ENCODE assay signal across 9 cellular contexts in the genomic region with DNA sequence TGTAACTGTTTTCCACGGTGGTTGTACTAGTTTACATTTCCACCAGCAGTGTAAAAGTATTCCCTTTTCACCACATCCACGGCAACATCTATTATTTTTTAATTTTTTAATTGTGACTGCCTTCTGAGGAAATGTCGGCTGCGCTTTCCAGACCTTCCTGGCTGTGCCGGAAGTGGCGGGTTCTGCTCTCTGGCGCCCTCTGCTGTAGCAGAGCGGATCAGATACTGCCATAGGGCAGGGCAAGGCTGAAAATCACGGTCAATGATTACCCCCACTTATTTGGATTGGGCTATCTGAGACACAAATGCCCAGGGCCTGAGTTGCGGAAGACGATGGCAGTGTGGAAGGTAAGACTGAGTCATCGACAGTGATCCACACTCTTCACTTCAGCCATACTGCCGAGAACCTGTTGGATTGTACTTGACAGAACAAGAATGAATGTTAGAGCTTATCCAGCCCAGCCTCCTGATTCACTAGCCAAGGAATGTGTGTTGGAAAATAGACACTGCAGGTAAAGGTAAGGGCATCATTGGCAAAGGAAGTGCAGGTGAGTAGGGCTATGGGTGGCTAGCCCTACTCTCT.
DNase-seq lines count a peak whose midpoint lies in the region; ATAC-seq and TF ChIP-seq lines count a peak whose summit lies in the region.
"Had no signal": no experiment of that assay in that cellular context is flagged by ENCODE, and none has a peak within 500 bp of the region (broad histone marks: within the 10 kb centered on the region; RNA-seq: fewer than 3 reads in every experiment).

No MANE protein-coding gene starts in this region.

- H2AFZ ChIP-seq in DND-41 (ENCODE audit: low read depth, low read length): no peak overlapping the region
- H2AFZ ChIP-seq in OCI-LY3 (ENCODE audit: low read depth, low read length): no peak overlapping the region

- intact Hi-C loops in gastrocnemius medialis (cut with DNase I; ENCODE audit: low total_unique reads): no loop called here

- no peak overlapping the region for H3K9ac ChIP-seq in DND-41 (ENCODE audit: low read depth, low read length)
- H3K9ac ChIP-seq in OCI-LY3 (ENCODE audit: low read length): no peak overlapping the region

- H4K20me1 ChIP-seq in DND-41 (ENCODE audit: insufficient read depth, low read length) (no peaks in the 10 kb centered on the region), OCI-LY3 (ENCODE audit: insufficient read depth, low read length) (no peaks in the 10 kb centered on the region)

- H3K27ac ChIP-seq in DND-41 (ENCODE audit: low read length): no peak overlapping the region
- no peak overlapping the region for H3K27ac ChIP-seq in OCI-LY3 (ENCODE audit: low read length)
- no peak overlapping the region for H3K27ac ChIP-seq in gastrocnemius medialis

- CTCF ChIA-PET in AG04449 (lab: Yijun Ruan, JAX): interaction anchor here (0.7 to 2.0 kb wide), 4 partner anchors 9 to 118 kb away, joined by 3 to 6 read pairs (median 4); no protein-coding TSS in a partner anchor

- H3K4me1 ChIP-seq in DND-41 (ENCODE audit: insufficient read depth, low read length): no peaks in the 10 kb centered on the region
- H3K4me1 ChIP-seq in OCI-LY3 (ENCODE audit: low read length): no peaks in the 10 kb centered on the region
- no peaks in the 10 kb centered on the region for H3K4me1 ChIP-seq in gastrocnemius medialis

- H3K4me2 ChIP-seq in DND-41 (ENCODE audit: insufficient read depth, low read length) (no peak overlapping the region), OCI-LY3 (ENCODE audit: low read length) (no peak overlapping the region)

- H3K27me3 ChIP-seq in DND-41 (ENCODE audit: insufficient read depth, low read length, poor library complexity): peaks cover 4% of the 10 kb centered on the region
- no peaks in the 10 kb centered on the region for H3K27me3 ChIP-seq in OCI-LY3 (ENCODE audit: low read depth, low read length)
- no peaks in the 10 kb centered on the region for H3K27me3 ChIP-seq in gastrocnemius medialis

- in situ Hi-C loops in gastrocnemius medialis (cut with MboI; ENCODE audit: low sequenced_read_pairs in 4 of 4): no loop called here

- DNase-seq in AG04449 (ENCODE audit: low read depth, low spot score) (no peak), DND-41 (peak; percentile 37), fibroblast of villous mesenchyme (ENCODE audit: low read depth) (no peak), gastrocnemius medialis (no peak), NCI-H2171 (lab: John Stamatoyannopoulos, UW) (no peak), NCI-H1436 (lab: John Stamatoyannopoulos, UW) (no peak)
- DNase-seq: midbrain had no signal

- TF ChIP-seq CTCF in AG04449 (IDR thresholded peaks at IDR 0.05; ENCODE audit: insufficient read depth, low read length, missing control alignments) (peak; percentile 4), DND-41 (IDR thresholded peaks at IDR 0.05; ENCODE audit: borderline replicate concordance, extremely low read depth, low read length, poor library complexity, severe bottlenecking) (peak; percentile 67), OCI-LY3 (IDR thresholded peaks at IDR 0.05; ENCODE audit: low read depth, low read length) (peak; percentile 46), fibroblast of villous mesenchyme (IDR thresholded peaks at IDR 0.05; ENCODE audit: insufficient read depth, low read depth, low read length) (peak; percentile 52), gastrocnemius medialis (IDR thresholded peaks at IDR 0.05 in 4 of 5, conservative IDR thresholded peaks at IDR 0.05 in 1 of 5) (peak in 1 of 5 experiments; percentile 31)

- no peaks in the 10 kb centered on the region for H3K79me2 ChIP-seq in DND-41 (ENCODE audit: insufficient read depth, low read length)
- no peaks in the 10 kb centered on the region for H3K79me2 ChIP-seq in OCI-LY3 (ENCODE audit: low read length)

- H3K36me3 ChIP-seq in DND-41 (ENCODE audit: insufficient read depth, low read length) (no peaks in the 10 kb centered on the region), OCI-LY3 (replicated peaks; ENCODE audit: low read depth, low read length) (no peaks in the 10 kb centered on the region), gastrocnemius medialis (no peaks in the 10 kb centered on the region)

- no peak for ATAC-seq in DND-41 (ENCODE audit: insufficient read depth, low read depth)
- no peak for ATAC-seq in gastrocnemius medialis
- no peak for ATAC-seq in GM21825 (IDR thresholded peaks at IDR 0.05; ENCODE audit: unreplicated experiment)

- H3K9me3 ChIP-seq in DND-41 (ENCODE audit: insufficient read depth, low read length, severe bottlenecking) (no peaks in the 10 kb centered on the region), OCI-LY3 (ENCODE audit: insufficient read depth, low read length) (no peaks in the 10 kb centered on the region), gastrocnemius medialis (no peaks in the 10 kb centered on the region)

- TF ChIP-seq POLR2A in gastrocnemius medialis (IDR thresholded peaks at IDR 0.05): no peak

- POLR2A ChIA-PET in AG04449 (lab: Yijun Ruan, JAX): no interaction called here

- no peak overlapping the region for H3K4me3 ChIP-seq in AG04449 (ENCODE audit: low read depth, low read length)
- no peak overlapping the region for H3K4me3 ChIP-seq in DND-41 (ENCODE audit: low read depth in 1 of 2, low read length in 2 of 2)
- H3K4me3 ChIP-seq in OCI-LY3 (ENCODE audit: low read length): no peak overlapping the region
- H3K4me3 ChIP-seq in fibroblast of villous mesenchyme (ENCODE audit: low read depth, low read length): no peak overlapping the region
- no peak overlapping the region for H3K4me3 ChIP-seq in gastrocnemius medialis
